ENCODE assay signal across 14 cellular contexts in genomic region chr20:34084227-34084923, GRCh38. TPM values are rescaled to one million over a fixed set of nuclear protein-coding genes. Genes with fewer than 3 reads are reported as not detected.
DNase-seq lines count a peak whose midpoint lies in the region; ATAC-seq and TF ChIP-seq lines count a peak whose summit lies in the region.
"Had no signal": no experiment of that assay in that cellular context is flagged by ENCODE, and none has a peak within 500 bp of the region (broad histone marks: within the 10 kb centered on the region; RNA-seq: fewer than 3 reads in every experiment).

No MANE protein-coding gene starts in this region.

- BruUV-seq in Calu3 (replicated peaks; lab: Mats Ljungman, UMichigan): TSS peak; percentile 2

- H3K4me1 Mint-ChIP-seq in Calu3 (ENCODE audit: low read depth, unreplicated experiment) (peaks cover 24% of the 10 kb centered on the region), T-cell (peaks cover 8 to 24% (median 8%) of the 10 kb centered on the region in 3 donors), WTC11 (no peaks in the 10 kb centered on the region)
- peaks cover 4 to 29% (median 18%) of the 10 kb centered on the region in 4 donors for H3K4me1 Mint-ChIP-seq in naive thymus-derived CD8-positive, alpha-beta T cell

- H3K27ac Mint-ChIP-seq in Calu3 (ENCODE audit: unreplicated experiment) (peak overlapping the region; percentile 12), T-cell (peak overlapping the region; percentile 7 to 31), WTC11 (no peak overlapping the region)
- peak overlapping the region in 8 of 10 donors; percentile 31 to 92 (median 59) for H3K27ac Mint-ChIP-seq in naive thymus-derived CD8-positive, alpha-beta T cell

- peak; percentile 10 to 58 for DNase-seq in NCI-H524 (lab: John Stamatoyannopoulos, UW)
- DNase-seq in NCI-H524 treated with DMSO at 0.1 percent for 48 hours (lab: John Stamatoyannopoulos, UW): no peak
- DNase-seq in Calu3: no peak
- DNase-seq in T-cell: no peak
- DNase-seq in naive thymus-derived CD8-positive, alpha-beta T cell: no peak
- no peak for DNase-seq in H4 (ENCODE audit: low spot score)
- DNase-seq in WTC11 (ENCODE audit: low spot score): no peak
- DNase-seq: hippocampal formation, mesenchymal stem cell, NCI-H1105, right cardiac atrium, SW 1271, transverse colon had no signal

- ATAC-seq in T-cell (replicated peaks in 1 of 4): no peak
- no peak for ATAC-seq in naive thymus-derived CD8-positive, alpha-beta T cell
- ATAC-seq in GM18511 (IDR thresholded peaks at IDR 0.05; ENCODE audit: unreplicated experiment): no peak
- no peak for ATAC-seq in WTC11
- ATAC-seq: right cardiac atrium had no signal

- H3K36me3 Mint-ChIP-seq in Calu3 (ENCODE audit: insufficient read depth, unreplicated experiment) (peaks cover 72% of the 10 kb centered on the region), T-cell (peaks cover 49% of the 10 kb centered on the region), WTC11 (peaks cover 27% of the 10 kb centered on the region)
- H3K36me3 Mint-ChIP-seq in naive thymus-derived CD8-positive, alpha-beta T cell: peaks cover 0 to 87% (median 9%) of the 10 kb centered on the region in 3 donors

- CTCF ChIA-PET in Calu3 (lab: Charles Lee) (interaction anchor here (0.8 kb wide), 1 partner anchor 28 kb away, joined by 4 read pairs; the partner anchor contains the start of gene EIF2S2), T-cell (lab: Charles Lee) (interaction anchor here in 1 of 2 donors (0.6 kb wide), 1 partner anchor 131 kb away, joined by 5 read pairs; no protein-coding TSS in a partner anchor), WTC11 (lab: Charles Lee) (no interaction called here)

- POLR2A ChIA-PET in T-cell (lab: Charles Lee): no interaction called here
- POLR2A ChIA-PET in naive thymus-derived CD8-positive, alpha-beta T cell (lab: Charles Lee): no interaction called here
- POLR2A ChIA-PET in WTC11 (lab: Charles Lee): no interaction called here

- no peaks in the 10 kb centered on the region for H3K27me3 Mint-ChIP-seq in Calu3 (ENCODE audit: unreplicated experiment)
- H3K27me3 Mint-ChIP-seq in T-cell: no peaks in the 10 kb centered on the region
- H3K27me3 Mint-ChIP-seq in naive thymus-derived CD8-positive, alpha-beta T cell: no peaks in the 10 kb centered on the region
- no peaks in the 10 kb centered on the region for H3K27me3 Mint-ChIP-seq in WTC11 (ENCODE audit: low read depth)

- no peaks in the 10 kb centered on the region for H3K9me3 Mint-ChIP-seq in Calu3 (ENCODE audit: low read depth, unreplicated experiment)
- H3K9me3 Mint-ChIP-seq in T-cell: no peaks in the 10 kb centered on the region
- H3K9me3 Mint-ChIP-seq in naive thymus-derived CD8-positive, alpha-beta T cell: no peaks in the 10 kb centered on the region
- no peaks in the 10 kb centered on the region for H3K9me3 Mint-ChIP-seq in WTC11

- H3K4me3 Mint-ChIP-seq in Calu3 (ENCODE audit: low read depth, unreplicated experiment) (no peak overlapping the region), T-cell (no peak overlapping the region), WTC11 (no peak overlapping the region)
- H3K4me3 Mint-ChIP-seq in naive thymus-derived CD8-positive, alpha-beta T cell: peak overlapping the region in 1 of 10 donors; percentile 24

- intact Hi-C loops in Calu3 (cut with micrococcal nuclease; ENCODE audit: unreplicated experiment): no loop called here

- TF ChIP-seq CTCF in Calu3 (IDR thresholded peaks at IDR 0.05; ENCODE audit: unreplicated experiment) (no peak), WTC11 (IDR thresholded peaks at IDR 0.05) (no peak)

TF ChIP-seq in WTC11, 78 proteins besides CTCF, POLR2A, EP300 and RAD21:
- TF ChIP-seq SOX15 (CRISPR knock-in tag; IDR thresholded peaks at IDR 0.05) (no peak), NFE2L1 (CRISPR knock-in tag; IDR thresholded peaks at IDR 0.05) (no peak), PRRX2 (CRISPR knock-in tag; IDR thresholded peaks at IDR 0.05) (no peak)

RNA-seq across cellular contexts. Expression of gene EIF2S2, which starts 27.7 kb away (rescaled TPM):
- 173 and 179 TPM in 2 replicates for total RNA-seq in Calu3 (2022)
- 10 to 100 TPM; 20.6 to 54.7 (median 48.9) TPM for total RNA-seq in T-cell
- 10 to 100 TPM; 61.9 to 66.5 TPM for total RNA-seq in naive thymus-derived CD8-positive, alpha-beta T cell
- polyA plus RNA-seq in naive thymus-derived CD8-positive, alpha-beta T cell: 10 to 100 TPM; 17.5 to 21.6 (median 20.2) TPM
- 124 and 131 TPM in 2 replicates for total RNA-seq in H4 (2014; rRNA removed; shearing (Covaris generic))
- 103 to 124 TPM (median 104 TPM) in 3 replicates for total RNA-seq in WTC11 (2021)

Comparison
In these comparisons a context has a peak if more than half of its experiments do, and no peak if none do; other contexts are left out.
1. DNase-seq: peak in NCI-H524 (2 of 2); none in NCI-H524 treated with DMSO at 0.1 percent for 48 hours (single experiment), Calu3 (single experiment), T-cell (0 of 34), naive thymus-derived CD8-positive, alpha-beta T cell (0 of 10), H4 (single experiment) and WTC11 (single experiment).